ENCODE assay signal across 32 cellular contexts in genomic region chr6:152059909-152060308, GRCh38.
A peak's percentile ranks its signal among the peaks of the same experiment; 100 is the strongest.
DNase-seq lines count a peak whose midpoint lies in the region; FAIRE-seq and TF ChIP-seq lines count a peak whose summit lies in the region.
"Had no signal": no experiment of that assay in that cellular context is flagged by ENCODE, and none has a peak within 500 bp of the region (broad histone marks: within the 10 kb centered on the region; RNA-seq: fewer than 3 reads in every experiment).

No MANE protein-coding gene starts in this region.

- H3K4me3 ChIP-seq in HEK293 (ENCODE audit: low read depth, low read length), result no peak overlapping the region
- no peak overlapping the region for H3K4me3 ChIP-seq in kidney (ENCODE audit: low read length in 2 of 2)
- H3K4me3 ChIP-seq in uterus, result no peak overlapping the region
- H3K4me3 ChIP-seq: A549, BLaER1 had no signal

- H3K27ac ChIP-seq in HEK293 (ENCODE audit: extremely low read depth, low read depth, low read length) (no peak overlapping the region), kidney (ENCODE audit: low read depth in 2 of 2, low read length in 2 of 2) (no peak overlapping the region), uterus (peak overlapping the region; percentile 73 to 75)
- H3K27ac ChIP-seq: 22Rv1, A549, BLaER1, C4-2B had no signal

- peaks cover 4% of the 10 kb centered on the region; the same call in 1 of the 2 replicates for H3K4me1 ChIP-seq in HEK293 (ENCODE audit: control insufficient read depth, insufficient read depth, low read length)
- H3K4me1 ChIP-seq in kidney (ENCODE audit: control insufficient read depth in 1 of 2, insufficient read depth in 1 of 2, low read depth in 1 of 2, low read length in 2 of 2), result no peaks in the 10 kb centered on the region
- H3K4me1 ChIP-seq in uterus, result no peaks in the 10 kb centered on the region
- H3K4me1 ChIP-seq: A549; BE2C; BLaER1; BLaER1 treated with 17β-estradiol and CSF1 and Interleukin-3, amounts not matched to agents 10 nM and 100 nM; Caco-2 had no signal

- H3K9me3 ChIP-seq in HEK293 (ENCODE audit: control insufficient read depth, insufficient read depth, low read depth, low read length), result no peaks in the 10 kb centered on the region
- no peaks in the 10 kb centered on the region for H3K9me3 ChIP-seq in kidney (ENCODE audit: control insufficient read depth in 1 of 2, low read length in 2 of 2)
- no peaks in the 10 kb centered on the region for H3K9me3 ChIP-seq in uterus
- H3K9me3 ChIP-seq: A549; BE2C; BLaER1; BLaER1 treated with 17β-estradiol and CSF1 and Interleukin-3, amounts not matched to agents 10 nM and 100 nM; Caco-2 had no signal

- no peak for DNase-seq in kidney
- no peak for DNase-seq in uterus
- DNase-seq in HuH-7.5 (ENCODE audit: low spot score), result no peak
- DNase-seq in DMS153 treated with DMSO at 0.1 percent for 48 hours (lab: John Stamatoyannopoulos, UW; ENCODE audit: unreplicated experiment), result no peak
- DNase-seq in NCI-H82 (lab: John Stamatoyannopoulos, UW), result no peak
- DNase-seq: 8988T; ACHN; AML-193; BE2C; C1 segment of cervical spinal cord; Caco-2; Calu3; CD4-positive, alpha-beta memory T cell; CD4-positive, alpha-beta T cell; CD4-positive, CD25-positive, alpha-beta regulatory T cell; CD8-positive, alpha-beta memory T cell; CD8-positive, alpha-beta T cell; COR-L47; DMS 273 treated with DMSO at 0.1 percent for 48 hours; DMS153; DMS53; DMS79; DMS79 treated with DMSO at 0.1 percent for 48 hours; DND-41; EL had no signal

- TF ChIP-seq POLR2A in uterus (IDR thresholded peaks at IDR 0.05), result no peak

- POLR2A ChIA-PET in HEK293 (lab: Yijun Ruan, JAX), result no interaction called here

- no peak for TF ChIP-seq CTCF in HEK293 (tag by site-specific recombination; IDR thresholded peaks at IDR 0.05)
- TF ChIP-seq CTCF in kidney (IDR thresholded peaks at IDR 0.05; ENCODE audit: borderline replicate concordance, extremely low read depth, insufficient read depth), result no peak
- no peak for TF ChIP-seq CTCF in uterus (IDR thresholded peaks at IDR 0.05)

- H3K36me3 ChIP-seq in HEK293 (ENCODE audit: control insufficient read depth in 2 of 2, insufficient read depth in 1 of 2, low read length in 2 of 2), result no peaks in the 10 kb centered on the region
- H3K36me3 ChIP-seq in kidney (ENCODE audit: control insufficient read depth in 1 of 2, insufficient read depth in 2 of 2, low read length in 2 of 2), result no peaks in the 10 kb centered on the region
- no peaks in the 10 kb centered on the region for H3K36me3 ChIP-seq in uterus
- H3K36me3 ChIP-seq: BE2C, BLaER1 had no signal

- no peaks in the 10 kb centered on the region for H3K27me3 ChIP-seq in uterus
- H3K27me3 ChIP-seq: BLaER1; BLaER1 treated with 17β-estradiol and CSF1 and Interleukin-3, amounts not matched to agents 10 nM and 100 nM had no signal

- FAIRE-seq in kidney (lab: Jason Lieb, UNC), result peak; percentile 6
- FAIRE-seq: A204.1, A549 had no signal

- H3K9ac ChIP-seq in kidney (ENCODE audit: low read length in 2 of 2), result no peak overlapping the region
- H3K9ac ChIP-seq: BLaER1; BLaER1 treated with 17β-estradiol and CSF1 and Interleukin-3, amounts not matched to agents 10 nM and 100 nM had no signal

- CTCF ChIA-PET in HEK293 (lab: Yijun Ruan, JAX), result no interaction called here

- intact Hi-C loops in kidney (cut with DNase I), result no loop called here
- intact Hi-C loops in uterus (cut with DNase I; ENCODE audit: low total_unique reads), result no loop called here

TF ChIP-seq in HEK293, 187 proteins besides CTCF, POLR2A, EP300 and RAD21:
- TF ChIP-seq ZNF26 (tag by site-specific recombination; IDR thresholded peaks at IDR 0.05) (no peak), ZNF660 (tag by site-specific recombination; IDR thresholded peaks at IDR 0.05) (no peak), ZNF664 (tag by site-specific recombination; IDR thresholded peaks at IDR 0.05) (peak; percentile 91), ZFP41 (tag by site-specific recombination; IDR thresholded peaks at IDR 0.05; ENCODE audit: borderline replicate concordance) (no peak)

Comparison
In these comparisons a context has a peak if more than half of its experiments do, and no peak if none do; other contexts are left out.
1. H3K27ac ChIP-seq: peak in uterus (2 of 2); none in HEK293 (single experiment) and kidney (0 of 2).